Comparison of ENCODE assay signal across 1 cellular context in the genomic region with DNA sequence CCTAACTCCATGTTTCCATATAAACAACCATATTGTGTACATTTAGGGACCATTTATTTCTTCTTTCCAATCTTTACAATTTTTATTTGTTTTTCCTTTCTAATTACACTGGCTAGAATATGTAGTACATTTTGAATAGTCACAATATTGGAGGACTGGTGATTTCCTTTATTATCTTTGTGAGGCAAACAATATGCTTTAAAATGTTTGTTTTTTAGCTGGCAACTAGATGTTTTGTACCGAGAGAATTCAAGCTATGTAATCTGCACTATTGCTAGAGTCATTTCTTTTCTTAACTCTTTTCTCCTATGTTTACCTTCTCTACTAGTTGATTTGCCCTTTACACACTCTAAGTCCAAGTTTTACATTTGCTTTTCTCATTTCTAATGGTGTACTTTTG.
TF ChIP-seq lines count a peak whose summit lies in the region.

No MANE protein-coding gene starts in this region.

TF ChIP-seq in HepG2, 621 proteins besides CTCF, POLR2A, EP300 and RAD21:
- TF ChIP-seq, protein P1, sequence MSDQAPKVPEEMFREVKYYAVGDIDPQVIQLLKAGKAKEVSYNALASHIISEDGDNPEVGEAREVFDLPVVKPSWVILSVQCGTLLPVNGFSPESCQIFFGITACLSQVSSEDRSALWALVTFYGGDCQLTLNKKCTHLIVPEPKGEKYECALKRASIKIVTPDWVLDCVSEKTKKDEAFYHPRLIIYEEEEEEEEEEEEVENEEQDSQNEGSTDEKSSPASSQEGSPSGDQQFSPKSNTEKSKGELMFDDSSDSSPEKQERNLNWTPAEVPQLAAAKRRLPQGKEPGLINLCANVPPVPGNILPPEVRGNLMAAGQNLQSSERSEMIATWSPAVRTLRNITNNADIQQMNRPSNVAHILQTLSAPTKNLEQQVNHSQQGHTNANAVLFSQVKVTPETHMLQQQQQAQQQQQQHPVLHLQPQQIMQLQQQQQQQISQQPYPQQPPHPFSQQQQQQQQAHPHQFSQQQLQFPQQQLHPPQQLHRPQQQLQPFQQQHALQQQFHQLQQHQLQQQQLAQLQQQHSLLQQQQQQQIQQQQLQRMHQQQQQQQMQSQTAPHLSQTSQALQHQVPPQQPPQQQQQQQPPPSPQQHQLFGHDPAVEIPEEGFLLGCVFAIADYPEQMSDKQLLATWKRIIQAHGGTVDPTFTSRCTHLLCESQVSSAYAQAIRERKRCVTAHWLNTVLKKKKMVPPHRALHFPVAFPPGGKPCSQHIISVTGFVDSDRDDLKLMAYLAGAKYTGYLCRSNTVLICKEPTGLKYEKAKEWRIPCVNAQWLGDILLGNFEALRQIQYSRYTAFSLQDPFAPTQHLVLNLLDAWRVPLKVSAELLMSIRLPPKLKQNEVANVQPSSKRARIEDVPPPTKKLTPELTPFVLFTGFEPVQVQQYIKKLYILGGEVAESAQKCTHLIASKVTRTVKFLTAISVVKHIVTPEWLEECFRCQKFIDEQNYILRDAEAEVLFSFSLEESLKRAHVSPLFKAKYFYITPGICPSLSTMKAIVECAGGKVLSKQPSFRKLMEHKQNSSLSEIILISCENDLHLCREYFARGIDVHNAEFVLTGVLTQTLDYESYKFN (CRISPR knock-in tag; conservative IDR thresholded peaks at IDR 0.05): peak; percentile 41; the same call in 1 of the 2 replicates
- TF ChIP-seq FOXA3 (CRISPR knock-in tag; IDR thresholded peaks at IDR 0.05) (0 out of 2 replicates have a peak, but pooled peaks have one; percentile 16), JUNB (CRISPR knock-in tag; IDR thresholded peaks at IDR 0.05; ENCODE audit: borderline replicate concordance) (no peak)
